16 cellular contexts compared by ENCODE assay signal in genomic region chr1:201357636-201358348, GRCh38. TPM values are rescaled to one million over a fixed set of nuclear protein-coding genes. Genes with fewer than 3 reads are reported as not detected.
"Had no signal": no experiment of that assay in that cellular context is flagged by ENCODE, and none has a peak within 500 bp of the region (broad histone marks: within the 10 kb centered on the region; RNA-seq: fewer than 3 reads in every experiment).

No MANE protein-coding gene starts in this region.

- H3K9me3 Mint-ChIP-seq: activated CD4-positive, alpha-beta T cell treated with anti-CD3 and anti-CD28 coated beads, Interleukin-2, amount 10 ng/mL, durations not matched to agents 24 days and 14 days; activated T-helper 2 cell treated with anti-CD3 and anti-CD28 coated beads, Interferon-gamma antibody, Interleukin-2, Interleukin-4, amounts not matched to agents 10 μg/mL and 5 μg/mL and 100 μg/mL, durations not matched to agents 14 hours and 24 hours and 36 hours; neural crest cell; T-helper 1 cell treated with Interleukin-12 subunit alpha and Interleukin-12 subunit beta and Interleukin-4 antibody, amounts not matched to agents 30 μg/mL and 1 μg/mL, for 36 hours had no signal

- H3K4me1 ChIP-seq: adrenal gland, body of pancreas, stomach had no signal

- H3K27ac ChIP-seq: adrenal gland, body of pancreas, ovary, skin epidermis, stomach, thoracic aorta had no signal

- H3K4me1 Mint-ChIP-seq: activated CD4-positive, alpha-beta T cell treated with anti-CD3 and anti-CD28 coated beads, Interleukin-2, amount 10 ng/mL, durations not matched to agents 24 days and 14 days; neural crest cell had no signal

- H3K9me3 ChIP-seq: adrenal gland, body of pancreas, ovary, stomach, thoracic aorta had no signal

- DNase-seq: activated CD4-positive, alpha-beta T cell treated with anti-CD3 and anti-CD28 coated beads, Interleukin-2, amount 10 ng/mL, durations not matched to agents 24 days and 14 days; activated CD8-positive, alpha-beta memory T cell treated with anti-CD3 and anti-CD28 coated beads for 24 hours; activated naive CD4-positive, alpha-beta T cell treated with anti-CD3 and anti-CD28 coated beads, Interleukin-2, amount 50 U/mL, for 16 hours; adrenal gland; cerebellar nuclear complex; erythroblast; ovary; stomach had no signal

- H3K4me3 Mint-ChIP-seq: activated CD4-positive, alpha-beta T cell treated with anti-CD3 and anti-CD28 coated beads, Interleukin-2, amount 10 ng/mL, durations not matched to agents 24 days and 14 days; neural crest cell; T-helper 1 cell treated with Interleukin-12 subunit alpha and Interleukin-12 subunit beta and Interleukin-4 antibody, amounts not matched to agents 30 μg/mL and 1 μg/mL, for 36 hours had no signal

- H3K27me3 ChIP-seq: body of pancreas, ovary had no signal

- H3K4me3 ChIP-seq: adrenal gland, body of pancreas, ovary, skin epidermis, stomach, thoracic aorta had no signal

- ATAC-seq: body of pancreas, left lobe of liver had no signal

- H3K27me3 Mint-ChIP-seq: activated CD4-positive, alpha-beta T cell treated with anti-CD3 and anti-CD28 coated beads, Interleukin-2, amount 10 ng/mL, durations not matched to agents 24 days and 14 days had no signal

- H3K27ac Mint-ChIP-seq: activated CD4-positive, alpha-beta T cell treated with anti-CD3 and anti-CD28 coated beads, Interleukin-2, amount 10 ng/mL, durations not matched to agents 24 days and 14 days; activated T-helper 2 cell treated with anti-CD3 and anti-CD28 coated beads, Interferon-gamma antibody, Interleukin-2, Interleukin-4, amounts not matched to agents 10 μg/mL and 5 μg/mL and 100 μg/mL, durations not matched to agents 14 hours and 24 hours and 36 hours; T-helper 1 cell treated with Interleukin-12 subunit alpha and Interleukin-12 subunit beta and Interleukin-4 antibody, amounts not matched to agents 30 μg/mL and 1 μg/mL, for 36 hours had no signal

- H3K36me3 ChIP-seq: adrenal gland, ovary, stomach, thoracic aorta had no signal

RNA-seq across cellular contexts. Expression of gene TNNT2, which starts 19.7 kb away (rescaled TPM):
- total RNA-seq: activated CD4-positive, alpha-beta T cell treated with anti-CD3 and anti-CD28 coated beads, Interleukin-2, amount 10 ng/mL, durations not matched to agents 24 days and 14 days; activated T-helper 2 cell treated with anti-CD3 and anti-CD28 coated beads, Interferon-gamma antibody, Interleukin-2, Interleukin-4, amounts not matched to agents 10 μg/mL and 5 μg/mL and 100 μg/mL, durations not matched to agents 14 hours and 24 hours and 36 hours; dermis blood vessel endothelial cell; neural crest cell had no signal

RNA-seq across cellular contexts. Expression of gene LAD1, which starts 41.3 kb away (rescaled TPM):
- total RNA-seq: activated CD4-positive, alpha-beta T cell treated with anti-CD3 and anti-CD28 coated beads, Interleukin-2, amount 10 ng/mL, durations not matched to agents 24 days and 14 days; activated T-helper 2 cell treated with anti-CD3 and anti-CD28 coated beads, Interferon-gamma antibody, Interleukin-2, Interleukin-4, amounts not matched to agents 10 μg/mL and 5 μg/mL and 100 μg/mL, durations not matched to agents 14 hours and 24 hours and 36 hours; neural crest cell had no signal
